Comparison of ENCODE assay signal across 2 cellular contexts in genomic region chr4:145497199-145498149, GRCh38.
TF ChIP-seq lines count a peak whose summit lies in the region.

No MANE protein-coding gene starts in this region.

TF ChIP-seq in GM12891, 5 proteins besides CTCF, POLR2A, EP300 and RAD21 (continued from another document):
- TF ChIP-seq POU2F2 (IDR thresholded peaks at IDR 0.05; ENCODE audit: low read depth, low read length) = no peak

TF ChIP-seq in K562, 482 proteins besides CTCF, POLR2A, EP300 and RAD21 (continued from another document):
- TF ChIP-seq ZNF197 (CRISPR knock-in tag; IDR thresholded peaks at IDR 0.05; ENCODE audit: low read depth) (no peak), FOS (IDR thresholded peaks at IDR 0.05; ENCODE audit: extremely low read depth, insufficient read length) (no peak), ZNF274 (IDR thresholded peaks at IDR 0.05; ENCODE audit: borderline replicate concordance, low read depth, low read length) (no peak), CBFA2T3 (IDR thresholded peaks at IDR 0.05) (peak; percentile 59), PYGO2 (tag; IDR thresholded peaks at IDR 0.05) (no peak), ZNF146 (CRISPR knock-in tag; IDR thresholded peaks at IDR 0.05; ENCODE audit: unreplicated experiment) (no peak), TARDBP (IDR thresholded peaks at IDR 0.05) (no peak), ZNF280B (CRISPR knock-in tag; IDR thresholded peaks at IDR 0.05) (no peak), NCOR1 (IDR thresholded peaks at IDR 0.05) (0 out of 2 replicates have a peak, but pooled peaks have one; percentile 15), SMARCB1 (IDR thresholded peaks at IDR 0.05; ENCODE audit: insufficient read length, low read depth) (no peak), BMI1 (IDR thresholded peaks at IDR 0.05; ENCODE audit: low read length) (no peak), SLC30A9 (CRISPR knock-in tag; IDR thresholded peaks at IDR 0.05) (no peak), FOXP1 (CRISPR knock-in tag; IDR thresholded peaks at IDR 0.05) (no peak), CHD4 (IDR thresholded peaks at IDR 0.05; ENCODE audit: insufficient read depth, insufficient replicate concordance, low read depth, low read length, poor library complexity, severe bottlenecking) (no peak), NCOA1 (IDR thresholded peaks at IDR 0.05; ENCODE audit: low read depth) (no peak), FOXJ3 (CRISPR knock-in tag; IDR thresholded peaks at IDR 0.05) (no peak), MED1 (CRISPR knock-in tag; IDR thresholded peaks at IDR 0.05; ENCODE audit: borderline replicate concordance) (no peak), DNMT1 (IDR thresholded peaks at IDR 0.05) (no peak), RHOXF2B (CRISPR knock-in tag; conservative IDR thresholded peaks at IDR 0.05) (no peak), ADNP (tag; IDR thresholded peaks at IDR 0.05) (no peak), CBFA2T2 (conservative IDR thresholded peaks at IDR 0.05) (peak; percentile 36; the same call in 1 of the 2 replicates), TEAD4 (IDR thresholded peaks at IDR 0.05; ENCODE audit: low read length) (peak; percentile 50; the same call in 1 of the 2 replicates), TEAD4 (CRISPR knock-in tag; IDR thresholded peaks at IDR 0.05; ENCODE audit: borderline replicate concordance) (no peak), L3MBTL2 (IDR thresholded peaks at IDR 0.05) (no peak), TBP (optimal IDR thresholded peaks at IDR 0.05; ENCODE audit: low read depth, low read length) (no peak), JUNB (CRISPR knock-in tag; conservative IDR thresholded peaks at IDR 0.05) (no peak), NEUROD1 (IDR thresholded peaks at IDR 0.05; ENCODE audit: borderline replicate concordance, low read depth, low read length, partially characterized antibody) (no peak), EP400 (IDR thresholded peaks at IDR 0.05) (no peak), ARID1B (IDR thresholded peaks at IDR 0.05) (peak; percentile 45; the same call in 1 of the 2 replicates), TCF3 (CRISPR knock-in tag; IDR thresholded peaks at IDR 0.05) (peak; percentile 68), TAL1 (IDR thresholded peaks at IDR 0.05) (peak; percentile 57; the same call in 1 of the 2 replicates)
- TF ChIP-seq, protein P1, sequence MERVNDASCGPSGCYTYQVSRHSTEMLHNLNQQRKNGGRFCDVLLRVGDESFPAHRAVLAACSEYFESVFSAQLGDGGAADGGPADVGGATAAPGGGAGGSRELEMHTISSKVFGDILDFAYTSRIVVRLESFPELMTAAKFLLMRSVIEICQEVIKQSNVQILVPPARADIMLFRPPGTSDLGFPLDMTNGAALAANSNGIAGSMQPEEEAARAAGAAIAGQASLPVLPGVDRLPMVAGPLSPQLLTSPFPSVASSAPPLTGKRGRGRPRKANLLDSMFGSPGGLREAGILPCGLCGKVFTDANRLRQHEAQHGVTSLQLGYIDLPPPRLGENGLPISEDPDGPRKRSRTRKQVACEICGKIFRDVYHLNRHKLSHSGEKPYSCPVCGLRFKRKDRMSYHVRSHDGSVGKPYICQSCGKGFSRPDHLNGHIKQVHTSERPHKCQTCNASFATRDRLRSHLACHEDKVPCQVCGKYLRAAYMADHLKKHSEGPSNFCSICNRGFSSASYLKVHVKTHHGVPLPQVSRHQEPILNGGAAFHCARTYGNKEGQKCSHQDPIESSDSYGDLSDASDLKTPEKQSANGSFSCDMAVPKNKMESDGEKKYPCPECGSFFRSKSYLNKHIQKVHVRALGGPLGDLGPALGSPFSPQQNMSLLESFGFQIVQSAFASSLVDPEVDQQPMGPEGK (CRISPR knock-in tag; IDR thresholded peaks at IDR 0.05; ENCODE audit: borderline replicate concordance) = no peak
- TF ChIP-seq, protein P2, sequence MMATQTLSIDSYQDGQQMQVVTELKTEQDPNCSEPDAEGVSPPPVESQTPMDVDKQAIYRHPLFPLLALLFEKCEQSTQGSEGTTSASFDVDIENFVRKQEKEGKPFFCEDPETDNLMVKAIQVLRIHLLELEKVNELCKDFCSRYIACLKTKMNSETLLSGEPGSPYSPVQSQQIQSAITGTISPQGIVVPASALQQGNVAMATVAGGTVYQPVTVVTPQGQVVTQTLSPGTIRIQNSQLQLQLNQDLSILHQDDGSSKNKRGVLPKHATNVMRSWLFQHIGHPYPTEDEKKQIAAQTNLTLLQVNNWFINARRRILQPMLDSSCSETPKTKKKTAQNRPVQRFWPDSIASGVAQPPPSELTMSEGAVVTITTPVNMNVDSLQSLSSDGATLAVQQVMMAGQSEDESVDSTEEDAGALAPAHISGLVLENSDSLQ (IDR thresholded peaks at IDR 0.05) = no peak
- TF ChIP-seq, protein P3, sequence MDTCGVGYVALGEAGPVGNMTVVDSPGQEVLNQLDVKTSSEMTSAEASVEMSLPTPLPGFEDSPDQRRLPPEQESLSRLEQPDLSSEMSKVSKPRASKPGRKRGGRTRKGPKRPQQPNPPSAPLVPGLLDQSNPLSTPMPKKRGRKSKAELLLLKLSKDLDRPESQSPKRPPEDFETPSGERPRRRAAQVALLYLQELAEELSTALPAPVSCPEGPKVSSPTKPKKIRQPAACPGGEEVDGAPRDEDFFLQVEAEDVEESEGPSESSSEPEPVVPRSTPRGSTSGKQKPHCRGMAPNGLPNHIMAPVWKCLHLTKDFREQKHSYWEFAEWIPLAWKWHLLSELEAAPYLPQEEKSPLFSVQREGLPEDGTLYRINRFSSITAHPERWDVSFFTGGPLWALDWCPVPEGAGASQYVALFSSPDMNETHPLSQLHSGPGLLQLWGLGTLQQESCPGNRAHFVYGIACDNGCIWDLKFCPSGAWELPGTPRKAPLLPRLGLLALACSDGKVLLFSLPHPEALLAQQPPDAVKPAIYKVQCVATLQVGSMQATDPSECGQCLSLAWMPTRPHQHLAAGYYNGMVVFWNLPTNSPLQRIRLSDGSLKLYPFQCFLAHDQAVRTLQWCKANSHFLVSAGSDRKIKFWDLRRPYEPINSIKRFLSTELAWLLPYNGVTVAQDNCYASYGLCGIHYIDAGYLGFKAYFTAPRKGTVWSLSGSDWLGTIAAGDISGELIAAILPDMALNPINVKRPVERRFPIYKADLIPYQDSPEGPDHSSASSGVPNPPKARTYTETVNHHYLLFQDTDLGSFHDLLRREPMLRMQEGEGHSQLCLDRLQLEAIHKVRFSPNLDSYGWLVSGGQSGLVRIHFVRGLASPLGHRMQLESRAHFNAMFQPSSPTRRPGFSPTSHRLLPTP (IDR thresholded peaks at IDR 0.05; ENCODE audit: borderline replicate concordance, extremely low read depth, insufficient read length) = no peak
- TF ChIP-seq, protein P4, sequence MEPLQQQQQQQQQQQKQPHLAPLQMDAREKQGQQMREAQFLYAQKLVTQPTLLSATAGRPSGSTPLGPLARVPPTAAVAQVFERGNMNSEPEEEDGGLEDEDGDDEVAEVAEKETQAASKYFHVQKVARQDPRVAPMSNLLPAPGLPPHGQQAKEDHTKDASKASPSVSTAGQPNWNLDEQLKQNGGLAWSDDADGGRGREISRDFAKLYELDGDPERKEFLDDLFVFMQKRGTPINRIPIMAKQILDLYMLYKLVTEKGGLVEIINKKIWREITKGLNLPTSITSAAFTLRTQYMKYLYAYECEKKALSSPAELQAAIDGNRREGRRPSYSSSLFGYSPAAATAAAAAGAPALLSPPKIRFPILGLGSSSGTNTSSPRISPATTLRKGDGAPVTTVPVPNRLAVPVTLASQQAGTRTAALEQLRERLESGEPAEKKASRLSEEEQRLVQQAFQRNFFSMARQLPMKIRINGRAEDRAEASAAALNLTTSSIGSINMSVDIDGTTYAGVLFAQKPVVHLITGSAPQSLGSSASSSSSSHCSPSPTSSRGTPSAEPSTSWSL (CRISPR knock-in tag; IDR thresholded peaks at IDR 0.05; ENCODE audit: borderline replicate concordance) = no peak
- TF ChIP-seq, protein P5, sequence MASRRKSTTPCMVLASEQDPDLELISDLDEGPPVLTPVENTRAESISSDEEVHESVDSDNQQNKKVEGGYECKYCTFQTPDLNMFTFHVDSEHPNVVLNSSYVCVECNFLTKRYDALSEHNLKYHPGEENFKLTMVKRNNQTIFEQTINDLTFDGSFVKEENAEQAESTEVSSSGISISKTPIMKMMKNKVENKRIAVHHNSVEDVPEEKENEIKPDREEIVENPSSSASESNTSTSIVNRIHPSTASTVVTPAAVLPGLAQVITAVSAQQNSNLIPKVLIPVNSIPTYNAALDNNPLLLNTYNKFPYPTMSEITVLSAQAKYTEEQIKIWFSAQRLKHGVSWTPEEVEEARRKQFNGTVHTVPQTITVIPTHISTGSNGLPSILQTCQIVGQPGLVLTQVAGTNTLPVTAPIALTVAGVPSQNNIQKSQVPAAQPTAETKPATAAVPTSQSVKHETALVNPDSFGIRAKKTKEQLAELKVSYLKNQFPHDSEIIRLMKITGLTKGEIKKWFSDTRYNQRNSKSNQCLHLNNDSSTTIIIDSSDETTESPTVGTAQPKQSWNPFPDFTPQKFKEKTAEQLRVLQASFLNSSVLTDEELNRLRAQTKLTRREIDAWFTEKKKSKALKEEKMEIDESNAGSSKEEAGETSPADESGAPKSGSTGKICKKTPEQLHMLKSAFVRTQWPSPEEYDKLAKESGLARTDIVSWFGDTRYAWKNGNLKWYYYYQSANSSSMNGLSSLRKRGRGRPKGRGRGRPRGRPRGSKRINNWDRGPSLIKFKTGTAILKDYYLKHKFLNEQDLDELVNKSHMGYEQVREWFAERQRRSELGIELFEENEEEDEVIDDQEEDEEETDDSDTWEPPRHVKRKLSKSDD (conservative IDR thresholded peaks at IDR 0.05; ENCODE audit: low read length) = no peak
